Comparison of ENCODE assay signal across 14 cellular contexts in genomic region chr22:42754658-42755057, GRCh38. TPM values are rescaled to one million over a fixed set of nuclear protein-coding genes. Genes with fewer than 3 reads are reported as not detected.
A peak's percentile ranks its signal among the peaks of the same experiment; 100 is the strongest.
DNase-seq lines count a peak whose midpoint lies in the region; ATAC-seq, FAIRE-seq and TF ChIP-seq lines count a peak whose summit lies in the region.
"Had no signal": no experiment of that assay in that cellular context is flagged by ENCODE, and none has a peak within 500 bp of the region (broad histone marks: within the 10 kb centered on the region; RNA-seq: fewer than 3 reads in every experiment).

No MANE protein-coding gene starts in this region.

- H3K4me2 ChIP-seq in A549: peak overlapping the region; percentile 78
- H3K4me2 ChIP-seq: KMS-11 had no signal

- no peak for TF ChIP-seq POLR2A in A549 (IDR thresholded peaks at IDR 0.05; ENCODE audit: low read length)
- TF ChIP-seq POLR2A in body of pancreas (IDR thresholded peaks at IDR 0.05): no peak
- no peak for TF ChIP-seq POLR2A in uterus (IDR thresholded peaks at IDR 0.05)

- no peaks in the 10 kb centered on the region for H3K36me3 ChIP-seq in body of pancreas (replicated peaks in 1 of 2; ENCODE audit: insufficient read depth in 1 of 2, low read depth in 2 of 2)
- H3K36me3 ChIP-seq in uterus: no peaks in the 10 kb centered on the region

- TF ChIP-seq RAD21 in A549 (conservative IDR thresholded peaks at IDR 0.05 in 1 of 2, IDR thresholded peaks at IDR 0.05 in 1 of 2): 0 out of 5 replicates have a peak, but pooled peaks of 1 of the 2 experiments have one; percentile 15

- no peak for FAIRE-seq in A549 (lab: Jason Lieb, UNC)

- TF ChIP-seq EP300 in A549 (IDR thresholded peaks at IDR 0.05): no peak

- intact Hi-C loops in body of pancreas (cut with DNase I) (no loop called here), uterus (cut with DNase I; ENCODE audit: low total_unique reads) (no loop called here)

- TF ChIP-seq CTCF in A549 (IDR thresholded peaks at IDR 0.05) (no peak), body of pancreas (IDR thresholded peaks at IDR 0.05) (no peak), uterus (IDR thresholded peaks at IDR 0.05) (no peak)

- 0% methylated on average over 6 of the region's 6 CpGs for WGBS in A549 (ENCODE audit: missing lambda C conversion rate)
- 23 to 26% methylated on average over 5 to 6 of the region's 6 CpGs for WGBS in body of pancreas, 2 donors

- peak in 1 of 2 experiments; percentile 97 for DNase-seq in A549 (ENCODE audit: low read depth in 1 of 2, low spot score in 1 of 2)
- peak; percentile 86 for DNase-seq in M059J (ENCODE audit: low read depth)
- DNase-seq in body of pancreas: peak; percentile 44 to 65 (median 54)
- peak; percentile 18 for DNase-seq in kidney glomerular epithelial cell (lab: John Stamatoyannopoulos, UW)
- DNase-seq in NCI-H748 (lab: John Stamatoyannopoulos, UW; ENCODE audit: unreplicated experiment): no peak
- no peak for DNase-seq in uterus
- DNase-seq: activated CD8-positive, alpha-beta memory T cell treated with anti-CD3 and anti-CD28 coated beads, Interleukin-2, amount 10 ng/mL, durations not matched to agents 7 days and 5 days; AML-193; hypothalamus; stimulated activated CD4-positive, alpha-beta T cell treated with anti-CD3 and anti-CD28 coated beads, Interleukin-1b, Interleukin-23, amount 100 ng/mL, for 48 hours; SW 1271 had no signal

- H3K4me3 ChIP-seq in A549 (no peak overlapping the region), body of pancreas (no peak overlapping the region), uterus (no peak overlapping the region)

- H3K4me1 ChIP-seq in A549 (peaks cover 69% of the 10 kb centered on the region), body of pancreas (peaks cover 13% of the 10 kb centered on the region), uterus (no peaks in the 10 kb centered on the region)

- H3K9me3 ChIP-seq in A549: no peaks in the 10 kb centered on the region
- no peaks in the 10 kb centered on the region for H3K9me3 ChIP-seq in body of pancreas
- H3K9me3 ChIP-seq in uterus: no peaks in the 10 kb centered on the region

- POLR2A ChIA-PET in A549 (lab: Yijun Ruan, JAX): interaction anchor here (0.6 kb wide), 1 partner anchor 92 kb away, joined by 3 read pairs; no protein-coding TSS in a partner anchor

- H3K27ac ChIP-seq in A549 (peak overlapping the region; percentile 91 to 97), body of pancreas (peak overlapping the region in 3 of 4 donors; percentile 54 to 62 (median 59)), uterus (no peak overlapping the region)
- H3K27ac ChIP-seq: KMS-11 had no signal

- peak; percentile 87 for ATAC-seq in A549
- ATAC-seq in body of pancreas: peak; percentile 87
- ATAC-seq in GM21529 (IDR thresholded peaks at IDR 0.05; ENCODE audit: unreplicated experiment): no peak
- no peak for ATAC-seq in HG02840 (IDR thresholded peaks at IDR 0.05; ENCODE audit: low FRiP score, unreplicated experiment)
- ATAC-seq: activated CD8-positive, alpha-beta memory T cell treated with anti-CD3 and anti-CD28 coated beads, Interleukin-2, amount 10 ng/mL, durations not matched to agents 7 days and 5 days had no signal

- CTCF ChIA-PET in A549 (lab: Yijun Ruan, JAX): interaction anchor here (1.2 to 1.5 kb wide), 2 partner anchors 10 to 134 kb away, joined by 3 to 4 read pairs; no protein-coding TSS in a partner anchor

- H3K27me3 ChIP-seq in body of pancreas (no peaks in the 10 kb centered on the region), uterus (no peaks in the 10 kb centered on the region)

TF ChIP-seq in A549, 52 proteins besides CTCF, POLR2A, EP300 and RAD21:
- peak; percentile 61 for TF ChIP-seq MAX (IDR thresholded peaks at IDR 0.05)
- no peak for TF ChIP-seq POLR2AphosphoS2 (conservative IDR thresholded peaks at IDR 0.05; ENCODE audit: low read length)
- peak; percentile 70 for TF ChIP-seq MAFK (IDR thresholded peaks at IDR 0.05; ENCODE audit: partially characterized antibody)
- TF ChIP-seq MAZ (IDR thresholded peaks at IDR 0.05; ENCODE audit: borderline replicate concordance, low read depth, low read length): no peak
- TF ChIP-seq, protein P1, sequence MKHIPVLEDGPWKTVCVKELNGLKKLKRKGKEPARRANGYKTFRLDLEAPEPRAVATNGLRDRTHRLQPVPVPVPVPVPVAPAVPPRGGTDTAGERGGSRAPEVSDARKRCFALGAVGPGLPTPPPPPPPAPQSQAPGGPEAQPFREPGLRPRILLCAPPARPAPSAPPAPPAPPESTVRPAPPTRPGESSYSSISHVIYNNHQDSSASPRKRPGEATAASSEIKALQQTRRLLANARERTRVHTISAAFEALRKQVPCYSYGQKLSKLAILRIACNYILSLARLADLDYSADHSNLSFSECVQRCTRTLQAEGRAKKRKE (CRISPR knock-in tag; IDR thresholded peaks at IDR 0.05; ENCODE audit: low read depth): 0 out of 2 replicates have a peak, but pooled peaks have one; percentile 48
- TF ChIP-seq GATA3 (IDR thresholded peaks at IDR 0.05; ENCODE audit: borderline replicate concordance): peak; percentile 69; the same call in 1 of the 2 replicates
- no peak for TF ChIP-seq ZC3H11A (IDR thresholded peaks at IDR 0.05)
- peak; percentile 39; the same call in 1 of the 2 replicates for TF ChIP-seq JUNB (IDR thresholded peaks at IDR 0.05)
- peak; percentile 22; the same call in 1 of the 2 replicates for TF ChIP-seq HOXB5 (CRISPR knock-in tag; IDR thresholded peaks at IDR 0.05)
- TF ChIP-seq FOXS1 (CRISPR knock-in tag; IDR thresholded peaks at IDR 0.05): peak; percentile 47; the same call in 1 of the 2 replicates
- 0 out of 2 replicates have a peak, but pooled peaks have one; percentile 12 for TF ChIP-seq ZSCAN20 (CRISPR knock-in tag; IDR thresholded peaks at IDR 0.05)
- no peak for TF ChIP-seq SREBF2 (IDR thresholded peaks at IDR 0.05)
- peak; percentile 22; the same call in 1 of the 2 replicates for TF ChIP-seq FOSL2 (IDR thresholded peaks at IDR 0.05)
- peak; percentile 55 for TF ChIP-seq FOSL2 (CRISPR knock-in tag; IDR thresholded peaks at IDR 0.05)
- TF ChIP-seq CEBPB (IDR thresholded peaks at IDR 0.05): 0 out of 4 replicates have a peak, but pooled peaks of 1 of the 2 experiments have one; percentile 11
- no peak for TF ChIP-seq CHD2 (IDR thresholded peaks at IDR 0.05; ENCODE audit: low read length, partially characterized antibody)

RNA-seq across cellular contexts. Expression of gene A4GALT, which starts 34.0 kb away (rescaled TPM):
- 5.0 and 5.1 TPM in 2 replicates for polyA plus RNA-seq in A549 (2011; rRNA removed)
- polyA plus RNA-seq in A549 (2012; cell fraction: cytosol; rRNA removed): 9.1 and 14.2 TPM in 2 replicates
- polyA plus RNA-seq in A549 (2012; cell fraction: nucleus; rRNA removed): 12.3 and 13.3 TPM in 2 replicates
- 6.0 to 9.2 TPM (median 7.8 TPM) in 3 replicates for polyA plus RNA-seq in A549 (2017; fragmentation: RNase III; extraction: RNeasy Plus Mini Kit Qiagen cat#74134 plus additional on column Dnase treatment)
- polyA minus RNA-seq in A549 (2011; rRNA and poly(A)+ RNA removed): 6.2 and 6.8 TPM in 2 replicates
- total RNA-seq in M059J (2014; rRNA removed; shearing (Covaris generic)): 2.5 and 2.9 TPM in 2 replicates
- total RNA-seq in body of pancreas: 1 to 10 TPM; 3.1 to 6.9 TPM
- total RNA-seq in uterus: 10 to 100 TPM in 3 of 4 donors, 1 to 10 TPM in 1; 4.4 to 100.0 (median 19.6) TPM

Comparison
In these comparisons a context has a peak if more than half of its experiments do, and no peak if none do; other contexts are left out.
1. ATAC-seq: peak in A549 (2 of 2) and body of pancreas (single experiment); none in GM21529 (single experiment) and HG02840 (single experiment).
2. DNase-seq: peak in M059J (single experiment), body of pancreas (4 of 4) and kidney glomerular epithelial cell (single experiment); none in NCI-H748 (single experiment) and uterus (0 of 2).
3. H3K27ac ChIP-seq: peak in A549 (2 of 2) and body of pancreas (3 of 4); none in uterus (0 of 2).